Comparison of ENCODE assay signal across 8 cellular contexts in the genomic region with DNA sequence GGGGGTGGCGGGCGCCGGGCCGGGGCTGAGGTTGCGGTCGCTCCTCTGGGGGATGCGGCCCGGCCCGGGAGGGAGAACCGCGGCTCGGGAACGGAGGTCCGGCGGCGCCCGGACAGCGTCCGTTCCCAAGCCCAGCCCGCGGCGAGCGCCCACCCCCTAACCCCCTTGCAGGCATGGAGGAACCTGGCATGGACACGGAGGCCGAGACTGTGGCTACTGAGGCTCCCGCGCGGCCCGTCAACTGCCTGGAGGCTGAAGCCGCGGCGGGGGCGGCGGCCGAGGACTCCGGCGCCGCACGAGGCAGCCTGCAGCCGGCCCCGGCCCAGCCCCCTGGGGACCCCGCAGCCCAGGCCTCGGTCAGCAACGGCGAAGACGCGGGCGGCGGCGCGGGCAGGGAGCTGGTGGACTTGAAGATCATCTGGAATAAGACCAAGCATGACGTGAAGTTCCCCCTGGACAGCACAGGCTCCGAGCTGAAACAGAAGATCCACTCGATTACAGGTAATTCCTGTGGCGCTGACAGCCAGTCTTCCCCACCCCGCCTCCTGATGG. TPM values are rescaled to one million over a fixed set of nuclear protein-coding genes. Genes with fewer than 3 reads are reported as not detected.
DNase-seq lines count a peak whose midpoint lies in the region; ATAC-seq and TF ChIP-seq lines count a peak whose summit lies in the region.

No MANE protein-coding gene starts in this region.

- peaks cover 9% of the 10 kb centered on the region for H3K27me3 Mint-ChIP-seq in GM23338 (ENCODE audit: insufficient read depth, low read depth, poor library complexity)

- peak overlapping the region; percentile 80 to 99 (median 94) for H3K4me3 ChIP-seq in BLaER1 treated with 17β-estradiol and CSF1 and Interleukin-3, amounts not matched to agents 10 nM and 100 nM
- H3K4me3 ChIP-seq in GM23338 (peak overlapping the region; percentile 90), breast epithelium (peak overlapping the region; percentile 92 to 98 (median 96))

- H3K27me3 ChIP-seq in BLaER1 treated with 17β-estradiol and CSF1 and Interleukin-3, amounts not matched to agents 10 nM and 100 nM: no peaks in the 10 kb centered on the region
- H3K27me3 ChIP-seq in GM23338 (ENCODE audit: insufficient read depth) (no peaks in the 10 kb centered on the region), breast epithelium (no peaks in the 10 kb centered on the region)

- peak overlapping the region; percentile 94 for H3K4me3 Mint-ChIP-seq in GM23338

- H3K9me3 Mint-ChIP-seq in GM23338: peaks cover 3% of the 10 kb centered on the region; the same call in 1 of the 3 replicates

- H3K27ac Mint-ChIP-seq in GM23338: peak overlapping the region; percentile 94; the same call in 1 of the 2 replicates

- peaks cover 82% of the 10 kb centered on the region for H3K79me2 ChIP-seq in GM23338 (replicated peaks; ENCODE audit: insufficient read depth)

- peak overlapping the region; percentile 73 to 97 (median 94) for H3K4me2 ChIP-seq in BLaER1 treated with 17β-estradiol and CSF1 and Interleukin-3, amounts not matched to agents 10 nM and 100 nM
- peak overlapping the region; percentile 85 for H3K4me2 ChIP-seq in GM23338

- DNase-seq in GM23338 (ENCODE audit: low spot score) (peak; percentile 38), OCI-M1 (lab: John Stamatoyannopoulos, UW) (peak; percentile 47), breast epithelium (ENCODE audit: low spot score in 2 of 2) (peak in 1 of 2 donors; percentile 32), kidney tubule cell (ENCODE audit: low spot score) (peak; percentile 19), SIG-M5 treated with dmso at 0.1 percent for 504 hours (lab: John Stamatoyannopoulos, UW; ENCODE audit: unreplicated experiment) (no peak), inferior parietal cortex (ENCODE audit: extremely low spot score) (no peak)
- peak; percentile 1 for DNase-seq in stimulated activated CD8-positive, alpha-beta memory T cell treated with anti-CD3 and anti-CD28 coated beads, Interleukin-15, amount 100 ng/mL, for 1 hour (ENCODE audit: low read depth)

- peaks cover 46% of the 10 kb centered on the region for H3K36me3 Mint-ChIP-seq in GM23338 (ENCODE audit: low read depth)

- H3K9ac ChIP-seq in BLaER1 treated with 17β-estradiol and CSF1 and Interleukin-3, amounts not matched to agents 10 nM and 100 nM: peak overlapping the region; percentile 87 to 98 (median 95)

- no peaks in the 10 kb centered on the region for H3K9me2 ChIP-seq in GM23338 (ENCODE audit: insufficient read depth)

- peak overlapping the region; percentile 72; the same call in 1 of the 2 replicates for H2AFZ ChIP-seq in GM23338

- TF ChIP-seq CTCF in GM23338 (conservative IDR thresholded peaks at IDR 0.05; ENCODE audit: low read depth in 2 of 2) (no peak), breast epithelium (IDR thresholded peaks at IDR 0.05) (no peak)

- H3F3A ChIP-seq in GM23338 (replicated peaks; ENCODE audit: low read depth): peaks cover 14% of the 10 kb centered on the region

- H3K36me3 ChIP-seq in BLaER1 treated with 17β-estradiol and CSF1 and Interleukin-3, amounts not matched to agents 10 nM and 100 nM: peaks cover 31 to 52% (median 45%) of the 10 kb centered on the region in 11 experiments
- peaks cover 42% of the 10 kb centered on the region for H3K36me3 ChIP-seq in GM23338 (ENCODE audit: insufficient read depth)
- peaks cover 5% of the 10 kb centered on the region for H3K36me3 ChIP-seq in breast epithelium

- H4K20me1 ChIP-seq in BLaER1 treated with 17β-estradiol and CSF1 and Interleukin-3, amounts not matched to agents 10 nM and 100 nM: peaks cover 0 to 50% (median 14%) of the 10 kb centered on the region in 11 experiments; a peak in 10 of 22 replicates
- peaks cover 22% of the 10 kb centered on the region for H4K20me1 ChIP-seq in GM23338 (replicated peaks; ENCODE audit: insufficient read depth)

- TF ChIP-seq POLR2A in breast epithelium (IDR thresholded peaks at IDR 0.05): no peak

- ATAC-seq in GM23338: peak; percentile 14

- H3K4me1 Mint-ChIP-seq in GM23338: peaks cover 7% of the 10 kb centered on the region; the same call in 1 of the 3 replicates

- peaks cover 25 to 49% (median 28%) of the 10 kb centered on the region in 10 experiments for H3K4me1 ChIP-seq in BLaER1 treated with 17β-estradiol and CSF1 and Interleukin-3, amounts not matched to agents 10 nM and 100 nM
- H3K4me1 ChIP-seq in GM23338 (ENCODE audit: insufficient read depth): peaks cover 14% of the 10 kb centered on the region
- peaks cover 0 to 12% of the 10 kb centered on the region in 2 donors for H3K4me1 ChIP-seq in breast epithelium

- intact Hi-C loops in breast epithelium (cut with DNase I; ENCODE audit: low total_unique reads): no loop called here

- peaks cover 0 to 4% (median 0%) of the 10 kb centered on the region in 11 experiments; a peak in 1 of 22 replicates for H3K9me3 ChIP-seq in BLaER1 treated with 17β-estradiol and CSF1 and Interleukin-3, amounts not matched to agents 10 nM and 100 nM (replicated peaks in 1 of 11)
- no peaks in the 10 kb centered on the region for H3K9me3 ChIP-seq in breast epithelium

- H3K27ac ChIP-seq in BLaER1 treated with 17β-estradiol and CSF1 and Interleukin-3, amounts not matched to agents 10 nM and 100 nM: peak overlapping the region; percentile 63 to 96 (median 91)
- H3K27ac ChIP-seq in GM23338 (ENCODE audit: low read depth) (peak overlapping the region; percentile 82; the same call in 1 of the 2 replicates), breast epithelium (peak overlapping the region; percentile 94 to 95)

TF ChIP-seq in GM23338, 12 proteins besides CTCF, POLR2A, EP300 and RAD21 (continues in another document):
- no peak for TF ChIP-seq REST (IDR thresholded peaks at IDR 0.05; ENCODE audit: unreplicated experiment)

RNA-seq across cellular contexts. Expression of gene UBFD1, which starts 0.3 kb away (rescaled TPM):
- total RNA-seq in GM23338 (2014; rRNA removed; shearing (Covaris generic)): 201 and 249 TPM in 2 replicates
- polyA plus RNA-seq in GM23338 (2016; fragmentation: Nextera tagmentation; extraction: Ambion mirVana): 27.7 and 28.5 TPM in 2 replicates
- 10 to 100 TPM; 59.0 to 90.6 (median 65.2) TPM for total RNA-seq in breast epithelium

RNA-seq across cellular contexts. Expression of gene EARS2, which starts 0.7 kb away (rescaled TPM):
- total RNA-seq in GM23338 (2014; rRNA removed; shearing (Covaris generic)): 58.3 and 89.1 TPM in 2 replicates
- 22.6 and 22.8 TPM in 2 replicates for polyA plus RNA-seq in GM23338 (2016; fragmentation: Nextera tagmentation; extraction: Ambion mirVana)
- total RNA-seq in breast epithelium: 10 to 100 TPM; 22.4 to 25.9 (median 25.0) TPM

RNA-seq across cellular contexts. Expression of gene NDUFAB1, which starts 38.3 kb away (rescaled TPM):
- total RNA-seq in GM23338 (2014; rRNA removed; shearing (Covaris generic)): 136 and 164 TPM in 2 replicates
- polyA plus RNA-seq in GM23338 (2016; fragmentation: Nextera tagmentation; extraction: Ambion mirVana): 449 and 477 TPM in 2 replicates
- total RNA-seq in breast epithelium: 10 to 100 TPM; 59.4 to 75.1 (median 64.6) TPM

RNA-seq across cellular contexts. Expression of gene GGA2, which starts 47.6 kb away (rescaled TPM):
- total RNA-seq in GM23338 (2014; rRNA removed; shearing (Covaris generic)): 76.6 and 114 TPM in 2 replicates
- 36.2 and 40.3 TPM in 2 replicates for polyA plus RNA-seq in GM23338 (2016; fragmentation: Nextera tagmentation; extraction: Ambion mirVana)
- 10 to 100 TPM; 42.9 to 72.0 (median 61.9) TPM for total RNA-seq in breast epithelium

Comparison
In these comparisons a context has a peak if more than half of its experiments do, and no peak if none do; other contexts are left out.
1. DNase-seq: peak in GM23338 (single experiment), OCI-M1 (single experiment), kidney tubule cell (single experiment) and stimulated activated CD8-positive, alpha-beta memory T cell treated with anti-CD3 and anti-CD28 coated beads, Interleukin-15, amount 100 ng/mL, for 1 hour (single experiment); none in SIG-M5 treated with dmso at 0.1 percent for 504 hours (single experiment) and inferior parietal cortex (single experiment).
2. Peak in every context shown above with its lines, with median percentiles within 50 percentile points of each other: H3K27ac ChIP-seq and H3K4me3 ChIP-seq.